In genomic region chr7:5393748-5394147, GRCh38 we compare ENCODE assay signal across 20 cellular contexts. TPM values are rescaled to one million over a fixed set of nuclear protein-coding genes. Genes with fewer than 3 reads are reported as not detected.
DNase-seq lines count a peak whose midpoint lies in the region; ATAC-seq, FAIRE-seq and TF ChIP-seq lines count a peak whose summit lies in the region.
"Had no signal": no experiment of that assay in that cellular context is flagged by ENCODE, and none has a peak within 500 bp of the region (broad histone marks: within the 10 kb centered on the region; RNA-seq: fewer than 3 reads in every experiment).

No MANE protein-coding gene starts in this region.

- intact Hi-C loops in CD14-positive monocyte (cut with micrococcal nuclease), result no loop called here

- no peaks in the 10 kb centered on the region for H3K9me3 Mint-ChIP-seq in activated CD4-positive, alpha-beta T cell treated with anti-CD3 and anti-CD28 coated beads, Interleukin-2, amount 10 ng/mL, durations not matched to agents 7 days and 5 days
- H3K9me3 Mint-ChIP-seq in CD14-positive monocyte (peaks cover 0 to 3% (median 0%) of the 10 kb centered on the region in 7 donors), WTC11 (no peaks in the 10 kb centered on the region), naive B cell (no peaks in the 10 kb centered on the region)
- H3K9me3 Mint-ChIP-seq: GM23338 had no signal

- no peaks in the 10 kb centered on the region for H3K4me1 ChIP-seq in smooth muscle cell (ENCODE audit: low read depth)

- no peak for DNase-seq in activated CD4-positive, alpha-beta T cell treated with anti-CD3 and anti-CD28 coated beads, Interleukin-2, amount 10 ng/mL, durations not matched to agents 7 days and 5 days
- no peak for DNase-seq in activated CD4-positive, alpha-beta T cell treated with anti-CD3 and anti-CD28 coated beads for 1 hour
- DNase-seq in CD14-positive monocyte (ENCODE audit: low spot score) (no peak), WTC11 (ENCODE audit: low spot score) (no peak), naive B cell (no peak), H54 (ENCODE audit: insufficient read length, low spot score) (no peak), GDM1 (lab: John Stamatoyannopoulos, UW) (no peak), smooth muscle cell (lab: John Stamatoyannopoulos, UW; ENCODE audit: unreplicated experiment) (no peak)
- DNase-seq: activated CD4-positive, alpha-beta T cell treated with anti-CD3 and anti-CD28 coated beads for 4 hours; C1 segment of cervical spinal cord; GF-D8; left ventricle myocardium superior; NCI-H1694; NCI-H2171 treated with DMSO at 0.1 percent for 48 hours; NCI-H526 treated with DMSO at 0.1 percent for 48 hours; retina; uterus had no signal

- no peak overlapping the region for H3K27ac ChIP-seq in smooth muscle cell (ENCODE audit: low read depth)
- H3K27ac ChIP-seq: epithelial cell of prostate, uterus had no signal

- WGBS in smooth muscle cell (ENCODE audit: low lambda C conversion rate), result 93% methylated on average over 8 of the region's 8 CpGs

- no peak for TF ChIP-seq POLR2A in H54 (IDR thresholded peaks at IDR 0.05; ENCODE audit: low read depth, low read length)

- H3K4me2 ChIP-seq in smooth muscle cell, result no peak overlapping the region
- H3K4me2 ChIP-seq: GM23338 had no signal

- no peak overlapping the region for H2AFZ ChIP-seq in smooth muscle cell (ENCODE audit: low read depth)
- H2AFZ ChIP-seq: GM23338 had no signal

- no peaks in the 10 kb centered on the region for H3K36me3 ChIP-seq in smooth muscle cell (ENCODE audit: low read depth)
- H3K36me3 ChIP-seq: uterus had no signal

- CTCF ChIA-PET in activated CD4-positive, alpha-beta T cell treated with anti-CD3 and anti-CD28 coated beads, Interleukin-2, amount 10 ng/mL, durations not matched to agents 7 days and 5 days (lab: Charles Lee), result interaction anchor here (0.8 to 1.2 kb wide), 4 partner anchors 14 to 285 kb away, joined by 3 read pairs; no protein-coding TSS in a partner anchor
- CTCF ChIA-PET in WTC11 (lab: Charles Lee), result interaction anchor here (1.5 kb wide), 1 partner anchor 28 kb away, joined by 7 read pairs; no protein-coding TSS in a partner anchor

- H3K79me2 ChIP-seq in smooth muscle cell (ENCODE audit: low read depth), result peaks cover 57% of the 10 kb centered on the region

- H3K4me3 ChIP-seq in smooth muscle cell, result no peak overlapping the region
- H3K4me3 ChIP-seq: GM23338, uterus had no signal

- H3K4me3 Mint-ChIP-seq in activated CD4-positive, alpha-beta T cell treated with anti-CD3 and anti-CD28 coated beads, Interleukin-2, amount 10 ng/mL, durations not matched to agents 7 days and 5 days, result no peak overlapping the region
- no peak overlapping the region for H3K4me3 Mint-ChIP-seq in CD14-positive monocyte
- H3K4me3 Mint-ChIP-seq in WTC11, result no peak overlapping the region
- peak overlapping the region in 5 of 8 donors; percentile 30 to 83 (median 60) for H3K4me3 Mint-ChIP-seq in naive B cell
- H3K4me3 Mint-ChIP-seq: GM23338 had no signal

- peaks cover 91% of the 10 kb centered on the region for H4K20me1 ChIP-seq in smooth muscle cell (ENCODE audit: low read depth)

- H3K9ac ChIP-seq in smooth muscle cell (ENCODE audit: low read depth), result no peak overlapping the region

- no peaks in the 10 kb centered on the region for H3K27me3 ChIP-seq in smooth muscle cell (ENCODE audit: low read depth)
- H3K27me3 ChIP-seq: uterus had no signal

- H3K4me1 Mint-ChIP-seq in activated CD4-positive, alpha-beta T cell treated with anti-CD3 and anti-CD28 coated beads, Interleukin-2, amount 10 ng/mL, durations not matched to agents 7 days and 5 days, result peaks cover 32% of the 10 kb centered on the region
- H3K4me1 Mint-ChIP-seq in CD14-positive monocyte (peaks cover 38% of the 10 kb centered on the region), WTC11 (peaks cover 5% of the 10 kb centered on the region; the same call in 1 of the 2 replicates), naive B cell (peaks cover 22 to 31% (median 27%) of the 10 kb centered on the region in 3 donors)

- H3K27me3 Mint-ChIP-seq in activated CD4-positive, alpha-beta T cell treated with anti-CD3 and anti-CD28 coated beads, Interleukin-2, amount 10 ng/mL, durations not matched to agents 7 days and 5 days, result no peaks in the 10 kb centered on the region
- H3K27me3 Mint-ChIP-seq in CD14-positive monocyte (ENCODE audit: low read depth in 3 of 3), result peaks cover 0 to 2% (median 0%) of the 10 kb centered on the region in 3 donors
- H3K27me3 Mint-ChIP-seq in WTC11 (ENCODE audit: low read depth), result no peaks in the 10 kb centered on the region
- H3K27me3 Mint-ChIP-seq in naive B cell, result no peaks in the 10 kb centered on the region

- no peak for FAIRE-seq in H54 (lab: Jason Lieb, UNC)
- FAIRE-seq: A204.1 had no signal

- POLR2A ChIA-PET in activated CD4-positive, alpha-beta T cell treated with anti-CD3 and anti-CD28 coated beads, Interleukin-2, amount 10 ng/mL, durations not matched to agents 7 days and 5 days (lab: Charles Lee), result interaction anchor here (1.0 kb wide), 1 partner anchor 177 kb away, joined by 3 read pairs; no protein-coding TSS in a partner anchor
- POLR2A ChIA-PET in WTC11 (lab: Charles Lee), result interaction anchor here (0.9 kb wide), 1 partner anchor 24 kb away, joined by 3 read pairs; no protein-coding TSS in a partner anchor

- H3K27ac Mint-ChIP-seq in activated CD4-positive, alpha-beta T cell treated with anti-CD3 and anti-CD28 coated beads, Interleukin-2, amount 10 ng/mL, durations not matched to agents 7 days and 5 days, result peak overlapping the region; percentile 70
- H3K27ac Mint-ChIP-seq in CD14-positive monocyte (peak overlapping the region in 6 of 7 donors; percentile 21 to 83 (median 66)), WTC11 (no peak overlapping the region), naive B cell (peak overlapping the region in 2 of 6 donors; percentile 24 to 83)
- H3K27ac Mint-ChIP-seq: GM23338 had no signal

- peaks cover 12% of the 10 kb centered on the region for H3K36me3 Mint-ChIP-seq in activated CD4-positive, alpha-beta T cell treated with anti-CD3 and anti-CD28 coated beads, Interleukin-2, amount 10 ng/mL, durations not matched to agents 7 days and 5 days (ENCODE audit: low read depth)
- peaks cover 41 to 61% of the 10 kb centered on the region in 2 donors for H3K36me3 Mint-ChIP-seq in CD14-positive monocyte
- no peaks in the 10 kb centered on the region for H3K36me3 Mint-ChIP-seq in WTC11
- peaks cover 0 to 16% of the 10 kb centered on the region in 2 donors for H3K36me3 Mint-ChIP-seq in naive B cell

- no peak for TF ChIP-seq CTCF in CD14-positive monocyte (IDR thresholded peaks at IDR 0.05)
- TF ChIP-seq CTCF in WTC11 (IDR thresholded peaks at IDR 0.05), result no peak
- no peak for TF ChIP-seq CTCF in smooth muscle cell (IDR thresholded peaks at IDR 0.05; ENCODE audit: borderline replicate concordance, insufficient read depth, poor library complexity, severe bottlenecking)

- no peaks in the 10 kb centered on the region for H3F3A ChIP-seq in smooth muscle cell (ENCODE audit: low read depth)

- H3K9me3 ChIP-seq in smooth muscle cell (replicated peaks; ENCODE audit: low read depth), result no peaks in the 10 kb centered on the region
- H3K9me3 ChIP-seq: uterus had no signal

- ATAC-seq in WTC11 (no peak), naive B cell (ENCODE audit: low read depth in 2 of 2) (no peak)
- ATAC-seq: GM23338, left ventricle myocardium superior had no signal

TF ChIP-seq in WTC11, 78 proteins besides CTCF, POLR2A, EP300 and RAD21:
- TF ChIP-seq E2F1 (CRISPR knock-in tag; IDR thresholded peaks at IDR 0.05), result no peak
- peak; percentile 70; the same call in 1 of the 2 replicates for TF ChIP-seq ZNF121 (CRISPR knock-in tag; IDR thresholded peaks at IDR 0.05)
- TF ChIP-seq OVOL2 (CRISPR knock-in tag; IDR thresholded peaks at IDR 0.05; ENCODE audit: borderline replicate concordance), result no peak
- no peak for TF ChIP-seq ZNF281 (CRISPR knock-in tag; IDR thresholded peaks at IDR 0.05)
TF ChIP-seq in WTC11: peak in this region for 1.

RNA-seq across cellular contexts. Expression of gene TNRC18, which starts 29.9 kb away (rescaled TPM):
- total RNA-seq in activated CD4-positive, alpha-beta T cell treated with anti-CD3 and anti-CD28 coated beads, Interleukin-2, amount 10 ng/mL, durations not matched to agents 7 days and 5 days, result 10 to 100 TPM; 45.8 to 53.9 TPM
- under 1 TPM; 0.64 to 0.70 TPM for polyA plus RNA-seq in CD14-positive monocyte
- 29.1 to 55.0 TPM (median 34.2 TPM) in 3 replicates for total RNA-seq in WTC11 (2021)
- 1 to 10 TPM in 4 of 6 donors, under 1 TPM in 1, not detected in 1; 0.29 to 2.9 (median 2.0) TPM for polyA plus RNA-seq in naive B cell (ENCODE audit: low read depth in 6 of 6)
- 16.9 and 40.3 TPM in 2 replicates for total RNA-seq in smooth muscle cell
- polyA plus RNA-seq in smooth muscle cell, result 6.4 and 11.7 TPM in 2 replicates

Comparison
In these comparisons a context has a peak if more than half of its experiments do, and no peak if none do; other contexts are left out.
1. H3K4me3 Mint-ChIP-seq: peak in naive B cell (5 of 8); none in activated CD4-positive, alpha-beta T cell treated with anti-CD3 and anti-CD28 coated beads, Interleukin-2, amount 10 ng/mL, durations not matched to agents 7 days and 5 days (single experiment), CD14-positive monocyte (0 of 2) and WTC11 (single experiment).